Comparison of ENCODE assay signal across 8 cellular contexts in the genomic region with DNA sequence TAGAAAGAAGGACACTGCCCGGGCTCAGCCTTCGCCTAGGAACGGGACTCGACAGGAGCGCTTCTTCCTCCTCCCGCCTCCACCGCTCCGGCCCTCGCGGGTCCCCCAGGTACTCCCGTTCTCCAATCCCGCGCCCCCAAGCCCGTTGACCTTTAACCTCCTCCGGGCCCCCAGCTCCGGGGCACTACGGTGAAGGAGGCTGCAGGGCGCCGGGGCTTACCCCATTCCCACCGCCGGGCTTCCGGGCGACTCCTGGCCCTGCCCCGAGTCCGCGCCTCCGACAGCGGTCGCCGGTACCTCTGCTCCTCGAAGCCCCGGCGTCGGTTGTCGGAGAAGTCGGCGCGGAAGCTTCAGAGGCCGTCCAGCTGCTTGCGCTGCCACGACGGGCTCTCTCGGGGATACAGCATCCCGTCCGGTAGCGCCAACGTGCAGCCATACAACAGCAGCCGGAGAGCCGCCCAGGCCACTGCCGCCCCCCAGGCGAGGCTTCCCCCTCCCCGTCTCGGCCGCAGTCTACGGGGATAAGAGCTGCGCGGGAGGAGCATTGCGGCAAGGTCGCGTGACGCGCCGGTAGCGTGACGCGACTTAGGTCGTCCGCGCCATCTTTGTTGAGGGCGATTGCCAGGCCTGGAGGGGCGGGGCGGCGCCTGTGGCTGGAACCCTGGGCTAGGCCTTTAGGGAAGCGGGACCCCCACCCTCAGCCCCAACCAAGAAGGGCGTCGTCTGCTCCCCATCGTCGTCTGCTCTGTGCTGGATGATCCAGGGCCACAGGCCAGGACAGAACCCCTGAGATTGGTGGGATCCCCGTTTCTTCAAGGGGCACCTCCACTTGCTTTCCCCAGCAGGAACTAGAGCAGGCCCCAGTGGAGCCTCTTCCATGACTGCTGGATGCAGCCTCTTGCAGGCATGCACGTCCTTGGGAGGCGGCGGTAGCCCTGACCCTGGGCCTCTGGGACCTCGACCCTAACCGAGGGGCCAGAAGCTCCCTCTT. TPM values are rescaled to one million over a fixed set of nuclear protein-coding genes. Genes with fewer than 3 reads are reported as not detected.
DNase-seq lines count a peak whose midpoint lies in the region; ATAC-seq, FAIRE-seq and TF ChIP-seq lines count a peak whose summit lies in the region.

No MANE protein-coding gene starts in this region.

- no peaks in the 10 kb centered on the region for H3K9me3 Mint-ChIP-seq in activated CD4-positive, alpha-beta memory T cell treated with anti-CD3 and anti-CD28 coated beads for 36 hours

- H3K27ac Mint-ChIP-seq in activated CD4-positive, alpha-beta memory T cell treated with anti-CD3 and anti-CD28 coated beads for 36 hours = peak overlapping the region; percentile 54

- H3K4me1 ChIP-seq in A549 (no peaks in the 10 kb centered on the region; the same call in 2 of the 3 replicates), liver (ENCODE audit: control insufficient read depth in 4 of 4, insufficient read depth in 4 of 4, low read length in 3 of 4) (peaks cover 0 to 7% (median 3%) of the 10 kb centered on the region in 4 donors)

- no peaks in the 10 kb centered on the region for H3K27me3 Mint-ChIP-seq in activated CD4-positive, alpha-beta memory T cell treated with anti-CD3 and anti-CD28 coated beads for 36 hours

- peaks cover 2 to 6% (median 3%) of the 10 kb centered on the region in 4 donors for H3K36me3 ChIP-seq in liver (ENCODE audit: control insufficient read depth in 4 of 4, insufficient read depth in 3 of 4, low read depth in 1 of 4, low read length in 3 of 4)

- TF ChIP-seq CTCF in A549 (IDR thresholded peaks at IDR 0.05) (no peak), dorsolateral prefrontal cortex (IDR thresholded peaks at IDR 0.05 in 54 of 56, conservative IDR thresholded peaks at IDR 0.05 in 2 of 56; ENCODE audit: low read depth in 1 of 56, partially characterized antibody in 56 of 56) (peak in 21 of 56 donors; percentile 6 to 45 (median 17)), liver (IDR thresholded peaks at IDR 0.05; ENCODE audit: low read depth, low read length, missing input control) (no peak)

- POLR2A ChIA-PET in A549 (lab: Yijun Ruan, JAX) = interaction anchor here (0.7 kb wide), 1 partner anchor 11 kb away, joined by 5 read pairs; no protein-coding TSS in a partner anchor
- POLR2A ChIA-PET in activated CD4-positive, alpha-beta memory T cell treated with anti-CD3 and anti-CD28 coated beads for 36 hours (lab: Charles Lee) = interaction anchor here (0.7 to 3.6 kb wide), 5 partner anchors 11 to 197 kb away, joined by 3 to 15 read pairs (median 3); no protein-coding TSS in a partner anchor

- H3K4me2 ChIP-seq in A549 = peak overlapping the region; percentile 69

- H3K4me3 Mint-ChIP-seq in activated CD4-positive, alpha-beta memory T cell treated with anti-CD3 and anti-CD28 coated beads for 36 hours = peak overlapping the region; percentile 74

- no peak for FAIRE-seq in A549 (lab: Jason Lieb, UNC)

- no peaks in the 10 kb centered on the region for H3K9me3 ChIP-seq in A549
- no peaks in the 10 kb centered on the region for H3K9me3 ChIP-seq in liver (ENCODE audit: control insufficient read depth in 4 of 4, low read length in 3 of 4)

- peaks cover 11% of the 10 kb centered on the region for H3K4me1 Mint-ChIP-seq in activated CD4-positive, alpha-beta memory T cell treated with anti-CD3 and anti-CD28 coated beads for 36 hours (ENCODE audit: low read depth)

- CTCF ChIA-PET in A549 (lab: Yijun Ruan, JAX) = interaction anchor here (0.7 to 1.0 kb wide), 2 partner anchors 130 to 133 kb away, joined by 3 read pairs; no protein-coding TSS in a partner anchor
- CTCF ChIA-PET in activated CD4-positive, alpha-beta memory T cell treated with anti-CD3 and anti-CD28 coated beads for 36 hours (lab: Charles Lee) = interaction anchor here (1.2 to 1.3 kb wide), 2 partner anchors 21 to 27 kb away, joined by 4 read pairs; no protein-coding TSS in a partner anchor

- TF ChIP-seq EP300 in A549 (IDR thresholded peaks at IDR 0.05) = no peak

- ATAC-seq in A549 (peak; percentile 95 to 97), GM18867 (IDR thresholded peaks at IDR 0.05; ENCODE audit: unreplicated experiment) (peak; percentile 89), HG03439 (IDR thresholded peaks at IDR 0.05; ENCODE audit: unreplicated experiment) (peak; percentile 66)

- peak overlapping the region; percentile 79 to 95 for H3K27ac ChIP-seq in A549
- H3K27ac ChIP-seq in dorsolateral prefrontal cortex = peak overlapping the region in 57 of 59 donors; percentile 17 to 88 (median 73)
- peak overlapping the region; percentile 8 to 60 for H3K27ac ChIP-seq in liver (ENCODE audit: low read depth in 1 of 2, low read length in 2 of 2)

- peak; percentile 76 to 88 for DNase-seq in A549 (ENCODE audit: low read depth in 1 of 2, low spot score in 1 of 2)
- peak; percentile 48 for DNase-seq in NCI-H748 treated with DMSO at 0.1 percent for 48 hours (lab: John Stamatoyannopoulos, UW)
- peak; percentile 85 for DNase-seq in activated CD4-positive, alpha-beta memory T cell treated with anti-CD3 and anti-CD28 coated beads for 36 hours
- peak; percentile 83 to 93 (median 88) for DNase-seq in dorsolateral prefrontal cortex
- DNase-seq in stimulated activated CD4-positive, alpha-beta T cell treated with anti-CD3 and anti-CD28 coated beads, Interleukin-2, amount 100 ng/mL, for 48 hours = peak; percentile 78 to 80

- H3K4me3 ChIP-seq in A549 (peak overlapping the region; percentile 69), dorsolateral prefrontal cortex (peak overlapping the region; percentile 63 to 100 (median 95)), liver (ENCODE audit: low read depth in 1 of 3, low read length in 3 of 3) (peak overlapping the region; percentile 62 to 88 (median 73))

- H3K27me3 ChIP-seq in dorsolateral prefrontal cortex (no peaks in the 10 kb centered on the region), liver (ENCODE audit: control insufficient read depth in 4 of 4, insufficient read depth in 4 of 4, low read length in 3 of 4) (no peaks in the 10 kb centered on the region)

- H3K9ac ChIP-seq in liver (ENCODE audit: low read depth in 1 of 2, low read length in 2 of 2) = peak overlapping the region in 1 of 2 donors; percentile 1

- peak; percentile 89 for TF ChIP-seq POLR2A in A549 (IDR thresholded peaks at IDR 0.05; ENCODE audit: low read length)

- H3K36me3 Mint-ChIP-seq in activated CD4-positive, alpha-beta memory T cell treated with anti-CD3 and anti-CD28 coated beads for 36 hours = peaks cover 11% of the 10 kb centered on the region

- WGBS in A549 (ENCODE audit: missing lambda C conversion rate) = under 1% methylated on average over 19 of the region's 84 CpGs
- 7% methylated on average over 84 of the region's 84 CpGs for WGBS in liver

- intact Hi-C loops in activated CD4-positive, alpha-beta memory T cell treated with anti-CD3 and anti-CD28 coated beads for 36 hours (cut with micrococcal nuclease) = loop anchor here (1.0 kb wide), 1 partner anchor 9 kb away; no protein-coding TSS in a partner anchor
- intact Hi-C loops in dorsolateral prefrontal cortex (cut with DNase I) = loop anchor here (5.0 kb wide), 2 partner anchors 35 to 140 kb away; a partner anchor contains a TSS

- TF ChIP-seq RAD21 in A549 (conservative IDR thresholded peaks at IDR 0.05 in 1 of 2, IDR thresholded peaks at IDR 0.05 in 1 of 2) = no peak
- TF ChIP-seq RAD21 in liver (IDR thresholded peaks at IDR 0.05) = peak in 1 of 2 donors; percentile 27

RNA-seq across cellular contexts. Expression of a gene that starts 26.3 kb away (rescaled TPM):
- not detected in 2 replicates for polyA plus RNA-seq in A549 (2011; rRNA removed)
- not detected in 2 replicates for polyA plus RNA-seq in A549 (2012; cell fraction: cytosol; rRNA removed)
- not detected in 2 replicates for polyA plus RNA-seq in A549 (2012; cell fraction: nucleus; rRNA removed)
- not detected in 3 replicates for polyA plus RNA-seq in A549 (2017; fragmentation: RNase III; extraction: RNeasy Plus Mini Kit Qiagen cat#74134 plus additional on column Dnase treatment)
- not detected in 2 replicates for polyA minus RNA-seq in A549 (2011; rRNA and poly(A)+ RNA removed)
- total RNA-seq in activated CD4-positive, alpha-beta memory T cell treated with anti-CD3 and anti-CD28 coated beads for 36 hours = 1 to 10 TPM; 7.7 to 9.1 TPM
- total RNA-seq in dorsolateral prefrontal cortex = 1 to 10 TPM in 5 of 120 experiments, under 1 TPM in 15, not detected in 100; 0.12 to 2.3 (median 0.67) TPM
- 1 to 10 TPM in 1 of 2 donors, under 1 TPM in 1; 0.75 to 6.2 TPM for total RNA-seq in liver
- polyA plus RNA-seq in liver = under 1 TPM; 0.25 to 0.37 TPM

RNA-seq across cellular contexts. Expression of a gene that starts 33.8 kb away (rescaled TPM):
- polyA plus RNA-seq in A549 (2011; rRNA removed) (0.88 and 2.1 TPM in 2 replicates), A549 (2017; fragmentation: RNase III; extraction: RNeasy Plus Mini Kit Qiagen cat#74134 plus additional on column Dnase treatment) (0.98 to 1.3 TPM (median 1.2 TPM) in 3 replicates), liver (under 1 TPM; 0.14 to 0.20 TPM)
- polyA plus RNA-seq in A549 (2012; cell fraction: cytosol; rRNA removed) = 0.36 and 0.45 TPM in 2 replicates
- polyA plus RNA-seq in A549 (2012; cell fraction: nucleus; rRNA removed) = 0.78 and 1.6 TPM in 2 replicates
- 4.5 and 5.8 TPM in 2 replicates for polyA minus RNA-seq in A549 (2011; rRNA and poly(A)+ RNA removed)
- 1 to 10 TPM; 1.2 to 1.3 TPM for total RNA-seq in activated CD4-positive, alpha-beta memory T cell treated with anti-CD3 and anti-CD28 coated beads for 36 hours
- total RNA-seq in dorsolateral prefrontal cortex (10 to 100 TPM in 5 of 120 experiments, 1 to 10 TPM in 115; 4.8 to 12.5 (median 7.4) TPM), liver (1 to 10 TPM; 1.2 to 1.9 TPM)

RNA-seq across cellular contexts. Expression of a gene that starts 37.1 kb away (rescaled TPM):
- polyA plus RNA-seq in A549 (2011; rRNA removed) (0.41 and 0.90 TPM in 2 replicates), A549 (2017; fragmentation: RNase III; extraction: RNeasy Plus Mini Kit Qiagen cat#74134 plus additional on column Dnase treatment) (0.37 to 0.61 TPM (median 0.52 TPM) in 3 replicates), liver (1 to 10 TPM in 1 of 2 donors, under 1 TPM in 1; 0.69 to 1.8 TPM)
- 0.81 and 0.93 TPM in 2 replicates for polyA plus RNA-seq in A549 (2012; cell fraction: cytosol; rRNA removed)
- 0.59 and 1.0 TPM in 2 replicates for polyA plus RNA-seq in A549 (2012; cell fraction: nucleus; rRNA removed)
- 0.88 TPM in 1 of 2 replicates, not detected in the other for polyA minus RNA-seq in A549 (2011; rRNA and poly(A)+ RNA removed)
- total RNA-seq in activated CD4-positive, alpha-beta memory T cell treated with anti-CD3 and anti-CD28 coated beads for 36 hours = not detected
- total RNA-seq in dorsolateral prefrontal cortex (1 to 10 TPM in 88 of 120 experiments, under 1 TPM in 2, not detected in 30; 0.93 to 5.8 (median 2.1) TPM), liver (1 to 10 TPM in 1 of 2 donors, not detected in 1; 3.2 TPM)

RNA-seq across cellular contexts. Expression of a gene that starts 45.7 kb away (rescaled TPM):
- polyA plus RNA-seq in A549 (2011; rRNA removed) (not detected in 2 replicates), A549 (2017; fragmentation: RNase III; extraction: RNeasy Plus Mini Kit Qiagen cat#74134 plus additional on column Dnase treatment) (not detected in 3 replicates), liver (under 1 TPM; 0.03 to 0.10 TPM)
- not detected in 2 replicates for polyA plus RNA-seq in A549 (2012; cell fraction: cytosol; rRNA removed)
- polyA plus RNA-seq in A549 (2012; cell fraction: nucleus; rRNA removed) = not detected in 2 replicates
- polyA minus RNA-seq in A549 (2011; rRNA and poly(A)+ RNA removed) = not detected in 2 replicates
- under 1 TPM; 0.31 to 0.90 TPM for total RNA-seq in activated CD4-positive, alpha-beta memory T cell treated with anti-CD3 and anti-CD28 coated beads for 36 hours
- total RNA-seq in dorsolateral prefrontal cortex (under 1 TPM in 4 of 120 experiments, not detected in 116; 0.26 to 0.74 (median 0.47) TPM), liver (under 1 TPM; 0.14 to 0.17 TPM)

RNA-seq across cellular contexts. Expression of a gene that starts 50.7 kb away (rescaled TPM):
- polyA plus RNA-seq in A549 (2011; rRNA removed) = 33.0 and 59.4 TPM in 2 replicates
- 143 and 149 TPM in 2 replicates for polyA plus RNA-seq in A549 (2012; cell fraction: cytosol; rRNA removed)
- 81.7 and 94.5 TPM in 2 replicates for polyA plus RNA-seq in A549 (2012; cell fraction: nucleus; rRNA removed)
- 79.5 to 99.0 TPM (median 85.4 TPM) in 3 replicates for polyA plus RNA-seq in A549 (2017; fragmentation: RNase III; extraction: RNeasy Plus Mini Kit Qiagen cat#74134 plus additional on column Dnase treatment)
- polyA minus RNA-seq in A549 (2011; rRNA and poly(A)+ RNA removed) = 88.9 and 141 TPM in 2 replicates
- 100 to 1,000 TPM; 144 to 157 TPM for total RNA-seq in activated CD4-positive, alpha-beta memory T cell treated with anti-CD3 and anti-CD28 coated beads for 36 hours
- total RNA-seq in dorsolateral prefrontal cortex = 100 to 1,000 TPM in 119 of 120 experiments, 10 to 100 TPM in 1; 87.5 to 320 (median 183) TPM
- 10 to 100 TPM; 13.4 to 24.0 TPM for total RNA-seq in liver
- 100 to 1,000 TPM; 254 to 784 TPM for polyA plus RNA-seq in liver

Comparison
In these comparisons a context has a peak if more than half of its experiments do, and no peak if none do; other contexts are left out.
1. Peak in every context shown above with its lines: DNase-seq, ATAC-seq, H3K4me3 ChIP-seq and H3K27ac ChIP-seq.
2. H3K27ac ChIP-seq: peak in every context shown above with its lines; median percentile 87 in A549; 73 in dorsolateral prefrontal cortex; 34 in liver.